In the genomic region with DNA sequence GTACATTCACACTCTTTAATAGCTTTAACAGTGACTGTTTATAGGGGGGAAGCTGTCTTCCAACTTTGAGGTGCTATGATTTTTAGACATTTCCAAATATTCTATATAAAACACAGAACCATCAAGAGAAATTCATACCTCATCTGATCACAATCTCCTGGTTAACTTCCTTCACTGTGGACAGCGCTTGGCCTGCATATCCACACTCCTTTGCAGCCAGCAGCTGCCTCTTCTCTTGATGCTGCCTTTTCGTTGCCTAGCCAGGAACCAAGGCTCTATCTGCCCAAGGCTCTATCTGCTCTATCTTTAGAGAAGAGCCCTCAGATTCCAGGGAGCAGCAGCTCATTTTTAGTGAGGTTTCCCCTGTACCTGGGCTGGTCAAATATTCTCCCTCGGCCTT, we compare ENCODE assay signal across 21 cellular contexts.
"Had no signal": no experiment of that assay in that cellular context is flagged by ENCODE, and none has a peak within 500 bp of the region (broad histone marks: within the 10 kb centered on the region; RNA-seq: fewer than 3 reads in every experiment).

No MANE protein-coding gene starts in this region.

- H3K9me3 ChIP-seq: colonic mucosa, esophagus muscularis mucosa, pancreas, sigmoid colon, tibial nerve, vagina had no signal

- H3K27me3 ChIP-seq: colonic mucosa, esophagus muscularis mucosa, hepatocyte, pancreas, sigmoid colon, tibial nerve, vagina had no signal

- H3K79me2 ChIP-seq: hepatocyte had no signal

- H3K4me3 ChIP-seq: colonic mucosa, esophagus muscularis mucosa, hepatocyte, pancreas, sigmoid colon, tibial nerve, vagina had no signal

- H2AFZ ChIP-seq: hepatocyte had no signal

- FAIRE-seq: pancreas had no signal

- DNase-seq: activated B cell treated with CpG ODN at 0.5 μM for 24 hours; activated CD4-positive, alpha-beta T cell treated with anti-CD3 and anti-CD28 coated beads for 48 hours; activated CD8-positive, alpha-beta T cell treated with anti-CD3 and anti-CD28 coated beads for 36 hours; activated effector memory CD4-positive, alpha-beta T cell treated with anti-CD3 and anti-CD28 coated beads, Interleukin-2, amount 50 U/mL, for 16 hours; activated naive CD8-positive, alpha-beta T cell treated with anti-CD3 and anti-CD28 coated beads for 36 hours; activated T-cell treated with anti-CD3 and anti-CD28 coated beads, Interleukin-2, amount 50 U/mL, for 48 hours; amygdala; central memory CD4-positive, alpha-beta T cell; colonic mucosa; islet precursor cell; midbrain; naive B cell; pancreas; sigmoid colon; substantia nigra had no signal

- ATAC-seq: activated CD8-positive, alpha-beta T cell treated with anti-CD3 and anti-CD28 coated beads for 36 hours; left lobe of liver; stimulated activated effector memory CD8-positive, alpha-beta T cell treated with anti-CD3 and anti-CD28 coated beads, Interleukin-12 subunit alpha, Interleukin-12 subunit beta, amount 100 ng/mL, for 72 hours had no signal

- H3K36me3 ChIP-seq: colonic mucosa, esophagus muscularis mucosa, pancreas, sigmoid colon, tibial nerve, vagina had no signal

- H3K4me2 ChIP-seq: hepatocyte had no signal

- H3K27ac ChIP-seq: colonic mucosa, esophagus muscularis mucosa, hepatocyte, pancreas, sigmoid colon, vagina had no signal

- H3K4me1 ChIP-seq: colonic mucosa, esophagus muscularis mucosa, sigmoid colon had no signal
